15 cellular contexts compared by ENCODE assay signal in the genomic region with DNA sequence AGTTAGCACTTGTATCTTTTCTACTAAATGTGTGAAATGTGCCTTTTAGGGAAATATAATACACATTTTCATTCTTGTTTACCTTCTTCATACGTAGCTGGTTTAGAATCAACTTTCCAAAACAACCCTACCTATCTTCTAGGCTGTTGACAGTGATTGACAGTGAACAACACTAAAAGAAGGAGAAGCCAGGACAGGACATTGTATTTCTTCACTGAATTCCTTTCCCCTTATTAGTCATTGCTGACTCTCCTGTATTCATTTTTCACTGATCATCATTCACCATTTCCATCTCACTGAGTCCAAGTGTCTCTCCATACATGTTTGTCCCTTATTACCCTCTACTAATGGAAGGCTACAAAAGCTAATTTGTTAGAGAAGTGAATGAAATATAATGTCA.
DNase-seq lines count a peak whose midpoint lies in the region; ATAC-seq and TF ChIP-seq lines count a peak whose summit lies in the region.
"Had no signal": no experiment of that assay in that cellular context is flagged by ENCODE, and none has a peak within 500 bp of the region (broad histone marks: within the 10 kb centered on the region; RNA-seq: fewer than 3 reads in every experiment).

No MANE protein-coding gene starts in this region.

- ATAC-seq in PC-3 (peak; percentile 33; the same call in 1 of the 2 replicates), HG03045 (IDR thresholded peaks at IDR 0.05; ENCODE audit: unreplicated experiment) (no peak)
- ATAC-seq: CD8-positive, alpha-beta T cell had no signal

- H3K9me2 ChIP-seq in GM23248 (ENCODE audit: insufficient read depth) (no peaks in the 10 kb centered on the region), PC-3 (replicated peaks; ENCODE audit: low read length) (no peaks in the 10 kb centered on the region)

- peak; percentile 30 for DNase-seq in GM23248
- peak; percentile 43 for DNase-seq in PC-3
- no peak for DNase-seq in esophagus squamous epithelium (lab: John Stamatoyannopoulos, UW)
- no peak for DNase-seq in AG08396 (ENCODE audit: low spot score)
- DNase-seq in dermis blood vessel endothelial cell = no peak
- DNase-seq in activated naive CD4-positive, alpha-beta T cell treated with anti-CD3 and anti-CD28 coated beads, Interleukin-2, amount 50 U/mL, for 16 hours = no peak
- DNase-seq: CD8-positive, alpha-beta T cell; DMS79; NCI-H1930; NCI-H446 treated with DMSO at 0.1 percent for 48 hours; NCI-H748 treated with DMSO at 0.1 percent for 48 hours; OCI-M1 had no signal

- H3K4me3 ChIP-seq in GM23248 (no peak overlapping the region), PC-3 (ENCODE audit: low read length) (no peak overlapping the region), esophagus squamous epithelium (no peak overlapping the region)
- H3K4me3 ChIP-seq: BLaER1, SJSA1 had no signal

- H3K4me1 ChIP-seq in GM23248 (ENCODE audit: insufficient read depth) = no peaks in the 10 kb centered on the region
- peaks cover 6% of the 10 kb centered on the region; the same call in 1 of the 2 replicates for H3K4me1 ChIP-seq in PC-3 (ENCODE audit: insufficient read depth, low read length)
- peaks cover 0 to 61% (median 0%) of the 10 kb centered on the region in 3 donors for H3K4me1 ChIP-seq in esophagus squamous epithelium
- H3K4me1 ChIP-seq: BLaER1, SJSA1 had no signal

- H2AFZ ChIP-seq in GM23248 = no peak overlapping the region
- H2AFZ ChIP-seq in PC-3 (ENCODE audit: low read length) = no peak overlapping the region

- H3K27me3 ChIP-seq in GM23248 (replicated peaks; ENCODE audit: insufficient read depth) (no peaks in the 10 kb centered on the region), PC-3 (ENCODE audit: low read length) (no peaks in the 10 kb centered on the region), esophagus squamous epithelium (no peaks in the 10 kb centered on the region)
- H3K27me3 ChIP-seq: BLaER1, SJSA1 had no signal

- BruUV-seq in PC-3 (replicated peaks; lab: Mats Ljungman, UMichigan) = no TSS peak

- WGBS in GM23248 (ENCODE audit: low coverage in 1 of 2, low lambda C conversion rate in 2 of 2, missing lambda C conversion rate in 2 of 2), 2 experiments = 95 to 100% methylated on average over 1 of the region's 1 CpG
- WGBS in esophagus squamous epithelium, 2 donors = 68 to 79% methylated on average over 1 of the region's 1 CpG

- POLR2A ChIA-PET in PC-3 (lab: Charles Lee; ENCODE audit: unreplicated experiment) = no interaction called here

- H3F3A ChIP-seq in GM23248 (ENCODE audit: insufficient read depth) (no peaks in the 10 kb centered on the region), PC-3 (ENCODE audit: low read length, unreplicated experiment) (no peaks in the 10 kb centered on the region)

- no peak overlapping the region for H3K4me2 ChIP-seq in GM23248 (ENCODE audit: unreplicated experiment)
- no peak overlapping the region for H3K4me2 ChIP-seq in PC-3 (ENCODE audit: low read length)
- H3K4me2 ChIP-seq: BLaER1 had no signal

- intact Hi-C loops in PC-3 (cut with micrococcal nuclease) = no loop called here
- intact Hi-C loops in esophagus squamous epithelium (cut with DNase I) = no loop called here

- no peaks in the 10 kb centered on the region for H4K20me1 ChIP-seq in GM23248 (ENCODE audit: insufficient read depth)
- H4K20me1 ChIP-seq in PC-3 (ENCODE audit: low read length) = no peaks in the 10 kb centered on the region
- H4K20me1 ChIP-seq: BLaER1 had no signal

- CTCF ChIA-PET in PC-3 (lab: Charles Lee) = no interaction called here

- in situ Hi-C loops in GM23248 (cut with MboI) = no loop called here

- no peaks in the 10 kb centered on the region for H3K36me3 ChIP-seq in GM23248 (ENCODE audit: low read depth)
- no peaks in the 10 kb centered on the region for H3K36me3 ChIP-seq in PC-3 (ENCODE audit: low read depth, low read length)
- no peaks in the 10 kb centered on the region for H3K36me3 ChIP-seq in esophagus squamous epithelium
- H3K36me3 ChIP-seq: SJSA1 had no signal

- no peaks in the 10 kb centered on the region for H3K9me3 ChIP-seq in GM23248 (ENCODE audit: low read depth)
- H3K9me3 ChIP-seq in PC-3 (ENCODE audit: low read length) = no peaks in the 10 kb centered on the region
- no peaks in the 10 kb centered on the region for H3K9me3 ChIP-seq in esophagus squamous epithelium
- H3K9me3 ChIP-seq: BLaER1, SJSA1 had no signal

- H3K27ac ChIP-seq in GM23248 = no peak overlapping the region
- H3K27ac ChIP-seq in PC-3 (ENCODE audit: low read length) = no peak overlapping the region
- peak overlapping the region in 3 of 4 donors; percentile 21 to 74 (median 73) for H3K27ac ChIP-seq in esophagus squamous epithelium
- H3K27ac ChIP-seq: BLaER1, SJSA1 had no signal

- TF ChIP-seq POLR2A in esophagus squamous epithelium (IDR thresholded peaks at IDR 0.05) = no peak

- H3K9ac ChIP-seq in GM23248 = no peak overlapping the region
- no peak overlapping the region for H3K9ac ChIP-seq in PC-3 (ENCODE audit: low read length)
- H3K9ac ChIP-seq: BLaER1 had no signal

- no peak for TF ChIP-seq CTCF in PC-3 (conservative IDR thresholded peaks at IDR 0.05; ENCODE audit: low read depth, low read length)
- no peak for TF ChIP-seq CTCF in esophagus squamous epithelium (IDR thresholded peaks at IDR 0.05)

- H3K79me2 ChIP-seq in GM23248 (ENCODE audit: insufficient read depth) (no peaks in the 10 kb centered on the region), PC-3 (ENCODE audit: low read length) (no peaks in the 10 kb centered on the region)

Comparison
In these comparisons a context has a peak if more than half of its experiments do, and no peak if none do; other contexts are left out.
1. DNase-seq: peak in GM23248 (single experiment) and PC-3 (single experiment); none in esophagus squamous epithelium (single experiment), AG08396 (single experiment), dermis blood vessel endothelial cell (single experiment) and activated naive CD4-positive, alpha-beta T cell treated with anti-CD3 and anti-CD28 coated beads, Interleukin-2, amount 50 U/mL, for 16 hours (single experiment).
2. H3K27ac ChIP-seq: peak in esophagus squamous epithelium (3 of 4); none in GM23248 (single experiment) and PC-3 (single experiment).